Comparison of ENCODE assay signal across 8 cellular contexts in the genomic region with DNA sequence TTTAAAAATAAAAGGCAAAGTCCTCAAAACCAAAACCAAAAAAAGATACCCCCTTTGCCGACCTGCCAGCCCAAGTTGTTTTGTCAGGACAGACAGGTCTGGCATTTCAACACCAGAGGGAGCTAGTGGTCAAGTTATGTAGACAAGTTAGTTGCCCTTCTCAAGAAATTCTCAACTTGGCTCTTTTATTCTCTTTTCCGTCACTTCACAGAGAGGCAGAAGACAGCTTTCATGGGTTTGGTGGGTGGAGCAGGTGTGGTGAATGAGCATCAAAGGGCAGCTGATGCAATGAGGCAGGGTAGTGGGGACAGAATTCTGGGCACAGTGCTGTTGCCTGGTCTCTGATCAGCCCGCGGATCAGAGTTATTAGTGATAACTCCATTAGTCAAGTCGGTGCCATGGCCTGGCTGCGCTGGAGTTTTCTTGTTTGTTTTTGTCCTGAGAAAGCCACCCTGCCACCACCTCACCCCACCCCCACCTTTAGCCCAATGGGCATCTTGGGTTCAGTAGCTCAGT.
DNase-seq lines count a peak whose midpoint lies in the region; ATAC-seq and TF ChIP-seq lines count a peak whose summit lies in the region.

No MANE protein-coding gene starts in this region.

- peak overlapping the region; percentile 71 for H2AFZ ChIP-seq in osteoblast (ENCODE audit: low read length)

- H3K4me3 Mint-ChIP-seq in activated T-helper 17 cell treated with anti-CD3 and anti-CD28 coated beads, Interleukin-2, amount 50 U/mL, for 72 hours = no peak overlapping the region

- H3K27ac ChIP-seq in RWPE2 (ENCODE audit: poor library complexity, severe bottlenecking) (peak overlapping the region; percentile 78), osteoblast (ENCODE audit: low read depth, low read length) (peak overlapping the region; percentile 79), upper lobe of left lung (peak overlapping the region; percentile 71 to 84 (median 84))

- ATAC-seq in RWPE2 (ENCODE audit: low read depth) (no peak), upper lobe of left lung (ENCODE audit: low FRiP score in 2 of 2) (peak; percentile 72 to 75), GM21717 (IDR thresholded peaks at IDR 0.05; ENCODE audit: unreplicated experiment) (no peak)
- peak; percentile 53 for ATAC-seq in activated T-helper 17 cell treated with anti-CD3 and anti-CD28 coated beads, Interleukin-2, amount 50 U/mL, for 72 hours (replicated peaks)

- WGBS in upper lobe of left lung, 2 donors = 57% methylated on average over 6 of the region's 6 CpGs

- H3K9me3 Mint-ChIP-seq in activated T-helper 17 cell treated with anti-CD3 and anti-CD28 coated beads, Interleukin-2, amount 50 U/mL, for 72 hours = no peaks in the 10 kb centered on the region

- no peaks in the 10 kb centered on the region for H3K36me3 ChIP-seq in RWPE2 (ENCODE audit: low read depth)
- no peaks in the 10 kb centered on the region for H3K36me3 ChIP-seq in osteoblast (ENCODE audit: insufficient read depth, low read length)
- H3K36me3 ChIP-seq in upper lobe of left lung = peaks cover 0 to 16% (median 6%) of the 10 kb centered on the region in 4 donors

- H3K36me3 Mint-ChIP-seq in activated T-helper 17 cell treated with anti-CD3 and anti-CD28 coated beads, Interleukin-2, amount 50 U/mL, for 72 hours (ENCODE audit: low read depth) = peaks cover 7% of the 10 kb centered on the region

- H3K4me2 ChIP-seq in osteoblast (ENCODE audit: insufficient read depth, low read length) = peak overlapping the region; percentile 30

- H3K4me1 ChIP-seq in RWPE2 (ENCODE audit: insufficient read depth, poor library complexity, severe bottlenecking) = peaks cover 19% of the 10 kb centered on the region
- peaks cover 27% of the 10 kb centered on the region for H3K4me1 ChIP-seq in osteoblast (ENCODE audit: insufficient read depth, low read length)
- H3K4me1 ChIP-seq in upper lobe of left lung = peaks cover 25 to 30% (median 27%) of the 10 kb centered on the region in 4 donors

- no peaks in the 10 kb centered on the region for H3K79me2 ChIP-seq in osteoblast (ENCODE audit: insufficient read depth, low read length)

- H3K9me3 ChIP-seq in RWPE2 (ENCODE audit: severe bottlenecking) (no peaks in the 10 kb centered on the region), osteoblast (ENCODE audit: low read depth, low read length) (no peaks in the 10 kb centered on the region), upper lobe of left lung (no peaks in the 10 kb centered on the region)

- no peak overlapping the region for H3K4me3 ChIP-seq in RWPE2 (ENCODE audit: severe bottlenecking)
- H3K4me3 ChIP-seq in osteoblast (ENCODE audit: insufficient read depth, low read length) = no peak overlapping the region
- no peak overlapping the region for H3K4me3 ChIP-seq in upper lobe of left lung

- TF ChIP-seq EP300 in Ishikawa (IDR thresholded peaks at IDR 0.05; ENCODE audit: borderline replicate concordance) (no peak), upper lobe of left lung (IDR thresholded peaks at IDR 0.05) (no peak)

- no peak for TF ChIP-seq POLR2A in upper lobe of left lung (IDR thresholded peaks at IDR 0.05)

- TF ChIP-seq RAD21 in Ishikawa (IDR thresholded peaks at IDR 0.05; ENCODE audit: low read depth) = peak; percentile 74

- H3K27me3 ChIP-seq in RWPE2 (ENCODE audit: insufficient read depth, poor library complexity, severe bottlenecking) (no peaks in the 10 kb centered on the region), osteoblast (ENCODE audit: insufficient read depth, low read length) (no peaks in the 10 kb centered on the region), upper lobe of left lung (no peaks in the 10 kb centered on the region)

- DNase-seq in D341Med (ENCODE audit: low spot score) (peak; percentile 65), RWPE2 (ENCODE audit: low spot score) (no peak), foreskin melanocyte (peak; percentile 53), osteoblast (ENCODE audit: insufficient read length, low spot score, missing footprints) (peak; percentile 84), upper lobe of left lung (peak in 1 of 2 donors; percentile 71)

- TF ChIP-seq CTCF in RWPE2 (IDR thresholded peaks at IDR 0.05; ENCODE audit: poor library complexity, severe bottlenecking) (peak; percentile 85), osteoblast (IDR thresholded peaks at IDR 0.05; ENCODE audit: extremely low read depth, low read depth, low read length) (peak; percentile 96), upper lobe of left lung (IDR thresholded peaks at IDR 0.05) (peak; percentile 61 to 80 (median 76))

- H3K27ac Mint-ChIP-seq in activated T-helper 17 cell treated with anti-CD3 and anti-CD28 coated beads, Interleukin-2, amount 50 U/mL, for 72 hours = no peak overlapping the region

- H3K4me1 Mint-ChIP-seq in activated T-helper 17 cell treated with anti-CD3 and anti-CD28 coated beads, Interleukin-2, amount 50 U/mL, for 72 hours = no peaks in the 10 kb centered on the region

- no peaks in the 10 kb centered on the region for H3K27me3 Mint-ChIP-seq in activated T-helper 17 cell treated with anti-CD3 and anti-CD28 coated beads, Interleukin-2, amount 50 U/mL, for 72 hours

- H4K20me1 ChIP-seq in osteoblast (ENCODE audit: insufficient read depth, low read length) = no peaks in the 10 kb centered on the region

TF ChIP-seq in Ishikawa, 13 proteins besides CTCF, POLR2A, EP300 and RAD21:
- TF ChIP-seq, protein P1, sequence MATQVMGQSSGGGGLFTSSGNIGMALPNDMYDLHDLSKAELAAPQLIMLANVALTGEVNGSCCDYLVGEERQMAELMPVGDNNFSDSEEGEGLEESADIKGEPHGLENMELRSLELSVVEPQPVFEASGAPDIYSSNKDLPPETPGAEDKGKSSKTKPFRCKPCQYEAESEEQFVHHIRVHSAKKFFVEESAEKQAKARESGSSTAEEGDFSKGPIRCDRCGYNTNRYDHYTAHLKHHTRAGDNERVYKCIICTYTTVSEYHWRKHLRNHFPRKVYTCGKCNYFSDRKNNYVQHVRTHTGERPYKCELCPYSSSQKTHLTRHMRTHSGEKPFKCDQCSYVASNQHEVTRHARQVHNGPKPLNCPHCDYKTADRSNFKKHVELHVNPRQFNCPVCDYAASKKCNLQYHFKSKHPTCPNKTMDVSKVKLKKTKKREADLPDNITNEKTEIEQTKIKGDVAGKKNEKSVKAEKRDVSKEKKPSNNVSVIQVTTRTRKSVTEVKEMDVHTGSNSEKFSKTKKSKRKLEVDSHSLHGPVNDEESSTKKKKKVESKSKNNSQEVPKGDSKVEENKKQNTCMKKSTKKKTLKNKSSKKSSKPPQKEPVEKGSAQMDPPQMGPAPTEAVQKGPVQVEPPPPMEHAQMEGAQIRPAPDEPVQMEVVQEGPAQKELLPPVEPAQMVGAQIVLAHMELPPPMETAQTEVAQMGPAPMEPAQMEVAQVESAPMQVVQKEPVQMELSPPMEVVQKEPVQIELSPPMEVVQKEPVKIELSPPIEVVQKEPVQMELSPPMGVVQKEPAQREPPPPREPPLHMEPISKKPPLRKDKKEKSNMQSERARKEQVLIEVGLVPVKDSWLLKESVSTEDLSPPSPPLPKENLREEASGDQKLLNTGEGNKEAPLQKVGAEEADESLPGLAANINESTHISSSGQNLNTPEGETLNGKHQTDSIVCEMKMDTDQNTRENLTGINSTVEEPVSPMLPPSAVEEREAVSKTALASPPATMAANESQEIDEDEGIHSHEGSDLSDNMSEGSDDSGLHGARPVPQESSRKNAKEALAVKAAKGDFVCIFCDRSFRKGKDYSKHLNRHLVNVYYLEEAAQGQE (IDR thresholded peaks at IDR 0.05; ENCODE audit: low read depth) = no peak
- no peak for TF ChIP-seq TEAD4 (IDR thresholded peaks at IDR 0.05)
- TF ChIP-seq YY1 (IDR thresholded peaks at IDR 0.05; ENCODE audit: low read depth) = no peak
- no peak for TF ChIP-seq TCF12 (IDR thresholded peaks at IDR 0.05; ENCODE audit: low read depth)
- no peak for TF ChIP-seq FOXM1 (IDR thresholded peaks at IDR 0.05; ENCODE audit: borderline replicate concordance, low read depth)
- TF ChIP-seq, protein P2, sequence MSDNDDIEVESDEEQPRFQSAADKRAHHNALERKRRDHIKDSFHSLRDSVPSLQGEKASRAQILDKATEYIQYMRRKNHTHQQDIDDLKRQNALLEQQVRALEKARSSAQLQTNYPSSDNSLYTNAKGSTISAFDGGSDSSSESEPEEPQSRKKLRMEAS (IDR thresholded peaks at IDR 0.05) = no peak
- TF ChIP-seq CEBPB (IDR thresholded peaks at IDR 0.05) = no peak
- no peak for TF ChIP-seq NFIC (IDR thresholded peaks at IDR 0.05)
- TF ChIP-seq, protein P3, sequence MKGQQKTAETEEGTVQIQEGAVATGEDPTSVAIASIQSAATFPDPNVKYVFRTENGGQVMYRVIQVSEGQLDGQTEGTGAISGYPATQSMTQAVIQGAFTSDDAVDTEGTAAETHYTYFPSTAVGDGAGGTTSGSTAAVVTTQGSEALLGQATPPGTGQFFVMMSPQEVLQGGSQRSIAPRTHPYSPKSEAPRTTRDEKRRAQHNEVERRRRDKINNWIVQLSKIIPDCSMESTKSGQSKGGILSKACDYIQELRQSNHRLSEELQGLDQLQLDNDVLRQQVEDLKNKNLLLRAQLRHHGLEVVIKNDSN (IDR thresholded peaks at IDR 0.05) = no peak

Comparison
In these comparisons a context has a peak if more than half of its experiments do, and no peak if none do; other contexts are left out.
1. ATAC-seq: peak in activated T-helper 17 cell treated with anti-CD3 and anti-CD28 coated beads, Interleukin-2, amount 50 U/mL, for 72 hours (single experiment) and upper lobe of left lung (2 of 2); none in RWPE2 (single experiment) and GM21717 (single experiment).
2. Peak in every context shown above with its lines, with median percentiles within 50 percentile points of each other: H3K27ac ChIP-seq and CTCF ChIP-seq.